In genomic region chr6:18415671-18416340, GRCh38 we compare ENCODE assay signal across 14 cellular contexts. TPM values are rescaled to one million over a fixed set of nuclear protein-coding genes. Genes with fewer than 3 reads are reported as not detected.
DNase-seq lines count a peak whose midpoint lies in the region; ATAC-seq and TF ChIP-seq lines count a peak whose summit lies in the region.
"Had no signal": no experiment of that assay in that cellular context is flagged by ENCODE, and none has a peak within 500 bp of the region (broad histone marks: within the 10 kb centered on the region; RNA-seq: fewer than 3 reads in every experiment).

No MANE protein-coding gene starts in this region.

- H3K27ac ChIP-seq in right cardiac atrium (ENCODE audit: low read length) (peak overlapping the region; percentile 38), left ventricle myocardium inferior (replicated peaks) (no peak overlapping the region), neutrophil (peak overlapping the region; percentile 59)
- H3K27ac ChIP-seq: adrenal gland had no signal

- H3K36me3 ChIP-seq in left ventricle myocardium inferior (no peaks in the 10 kb centered on the region), neutrophil (peaks cover 4% of the 10 kb centered on the region)
- H3K36me3 ChIP-seq: adrenal gland had no signal

- no peak for TF ChIP-seq CTCF in left ventricle myocardium inferior (IDR thresholded peaks at IDR 0.05; ENCODE audit: borderline replicate concordance)
- TF ChIP-seq CTCF in fibroblast of villous mesenchyme (IDR thresholded peaks at IDR 0.05; ENCODE audit: insufficient read depth, low read depth, low read length) = no peak
- TF ChIP-seq CTCF in neutrophil (IDR thresholded peaks at IDR 0.05) = no peak

- H3K4me1 ChIP-seq in right cardiac atrium (ENCODE audit: control insufficient read depth, insufficient read depth, low read length) (peaks cover 2% of the 10 kb centered on the region), left ventricle myocardium inferior (peaks cover 17% of the 10 kb centered on the region), neutrophil (ENCODE audit: control insufficient read depth in 1 of 2, insufficient read depth in 1 of 2, low read depth in 1 of 2, low read length in 1 of 2) (peaks cover 33 to 38% of the 10 kb centered on the region in 2 experiments)
- H3K4me1 ChIP-seq: adrenal gland had no signal

- WGBS in right cardiac atrium = 82% methylated on average over 4 of the region's 4 CpGs

- peak in 1 of 2 donors; percentile 21 for ATAC-seq in right cardiac atrium
- no peak for ATAC-seq in HG02870 (IDR thresholded peaks at IDR 0.05; ENCODE audit: unreplicated experiment)
- ATAC-seq in HG03354 (IDR thresholded peaks at IDR 0.05; ENCODE audit: poor library complexity, severe bottlenecking, unreplicated experiment) = no peak

- intact Hi-C loops in right cardiac atrium (cut with DNase I) (no loop called here), left ventricle myocardium inferior (cut with micrococcal nuclease) (no loop called here)

- H3K9me3 ChIP-seq in right cardiac atrium (ENCODE audit: control insufficient read depth, low read length) (no peaks in the 10 kb centered on the region), left ventricle myocardium inferior (replicated peaks) (no peaks in the 10 kb centered on the region), neutrophil (no peaks in the 10 kb centered on the region)
- H3K9me3 ChIP-seq: adrenal gland had no signal

- DNase-seq in right cardiac atrium (no peak), left ventricle myocardium inferior (no peak), fibroblast of villous mesenchyme (ENCODE audit: low read depth) (peak; percentile 22), T1000 (lab: John Stamatoyannopoulos, UW) (no peak)
- no peak for DNase-seq in activated CD4-positive, CD25-positive, alpha-beta regulatory T cell (lab: John Stamatoyannopoulos, UW)
- DNase-seq: activated CD4-positive, alpha-beta memory T cell treated with anti-CD3 and anti-CD28 coated beads for 36 hours; adrenal gland; foreskin melanocyte; midbrain; NCI-H146; posterior cingulate gyrus had no signal

- H3K4me3 ChIP-seq in right cardiac atrium (ENCODE audit: low read length) = no peak overlapping the region
- H3K4me3 ChIP-seq in left ventricle myocardium inferior = no peak overlapping the region
- H3K4me3 ChIP-seq in fibroblast of villous mesenchyme (ENCODE audit: low read depth, low read length) = no peak overlapping the region
- no peak overlapping the region for H3K4me3 ChIP-seq in neutrophil (ENCODE audit: low read depth in 1 of 2, low read length in 1 of 2)
- H3K4me3 ChIP-seq: adrenal gland had no signal

- H3K27me3 ChIP-seq in right cardiac atrium (ENCODE audit: control insufficient read depth, insufficient read depth) (no peaks in the 10 kb centered on the region), left ventricle myocardium inferior (ENCODE audit: low read depth) (no peaks in the 10 kb centered on the region), neutrophil (no peaks in the 10 kb centered on the region)
- H3K27me3 ChIP-seq: adrenal gland had no signal

RNA-seq across cellular contexts. Expression of gene RNF144B, which starts 28.7 kb away (rescaled TPM):
- total RNA-seq in right cardiac atrium (10 to 100 TPM; 11.9 to 17.3 (median 15.4) TPM), left ventricle myocardium inferior (14.1 TPM), fibroblast of villous mesenchyme (0.97 and 2.6 TPM in 2 replicates)
- polyA plus RNA-seq in right cardiac atrium = 7.1 TPM
